ENCODE assay signal across 20 cellular contexts in the genomic region with DNA sequence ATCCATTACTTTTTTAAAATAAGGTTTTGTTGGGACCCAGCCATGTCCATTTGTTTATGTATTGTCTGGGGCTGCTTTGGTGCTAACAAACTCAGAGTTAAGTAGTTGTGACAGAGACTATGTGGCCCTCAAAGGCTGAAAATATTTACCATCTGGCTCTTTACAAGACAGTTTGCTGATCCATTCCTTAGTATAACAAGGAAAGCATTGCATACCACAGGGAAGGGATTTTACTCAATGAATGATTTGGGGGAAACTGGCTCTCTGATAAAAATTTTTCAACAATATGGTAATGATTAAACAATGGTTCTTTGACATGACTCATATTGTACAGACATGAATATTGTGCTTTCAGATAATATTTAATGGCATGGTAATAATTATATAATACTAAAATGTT.
"Had no signal": no experiment of that assay in that cellular context is flagged by ENCODE, and none has a peak within 500 bp of the region (broad histone marks: within the 10 kb centered on the region; RNA-seq: fewer than 3 reads in every experiment).

No MANE protein-coding gene starts in this region.

- H3K9me3 Mint-ChIP-seq: T-helper 2 cell treated with Interferon-gamma antibody and Interleukin-4, amounts not matched to agents 5 μg/mL and 100 μg/mL, for 36 hours had no signal

- H3K4me3 ChIP-seq: body of pancreas, heart right ventricle, left lung, ovary, upper lobe of right lung had no signal

- H3K27me3 Mint-ChIP-seq: central memory CD8-positive, alpha-beta T cell had no signal

- H3K27ac ChIP-seq: body of pancreas, epithelial cell of prostate, heart right ventricle, left lung, ovary, upper lobe of right lung had no signal

- H3K4me1 Mint-ChIP-seq: activated T-helper 17 cell treated with anti-CD3 and anti-CD28 coated beads, Interleukin-2, amount 50 U/mL, for 72 hours; central memory CD8-positive, alpha-beta T cell; nephron had no signal

- H3K4me3 Mint-ChIP-seq: activated T-helper 17 cell treated with anti-CD3 and anti-CD28 coated beads, Interleukin-2, amount 50 U/mL, for 72 hours; central memory CD8-positive, alpha-beta T cell; nephron; T-helper 2 cell treated with Interferon-gamma antibody and Interleukin-4, amounts not matched to agents 5 μg/mL and 100 μg/mL, for 36 hours had no signal

- H3K27ac Mint-ChIP-seq: activated T-helper 17 cell treated with anti-CD3 and anti-CD28 coated beads, Interleukin-2, amount 50 U/mL, for 72 hours; nephron; T-helper 2 cell treated with Interferon-gamma antibody and Interleukin-4, amounts not matched to agents 5 μg/mL and 100 μg/mL, for 36 hours had no signal

- DNase-seq: activated CD4-positive, alpha-beta T cell treated with anti-CD3 and anti-CD28 coated beads, Interleukin-2, amount 50 U/mL, for 1 hour; activated naive CD4-positive, alpha-beta T cell treated with anti-CD3 and anti-CD28 coated beads, Interleukin-2, amount 50 U/mL, for 16 hours; activated T-cell treated with anti-CD3 and anti-CD28 coated beads for 4 hours; amniotic stem cell; body of pancreas; cortex of kidney; effector memory CD4-positive, alpha-beta T cell; heart right ventricle; islet precursor cell; left lung; mesenchymal stem cell; ovary; stimulated activated CD4-positive, alpha-beta T cell treated with anti-CD3 and anti-CD28 coated beads, Interleukin-2, amount 100 ng/mL, for 48 hours; stimulated activated naive CD8-positive, alpha-beta T cell treated with anti-CD3 and anti-CD28 coated beads, Interleukin-15, Interleukin-2, amounts not matched to agents 100 U/mL and 50 U/mL, for 24 hours; upper lobe of right lung had no signal

- H3K27me3 ChIP-seq: body of pancreas, heart right ventricle, left lung, ovary, upper lobe of right lung had no signal

- H3K4me1 ChIP-seq: body of pancreas, left lung, upper lobe of right lung had no signal

- H3K36me3 ChIP-seq: heart right ventricle, left lung, ovary, upper lobe of right lung had no signal

- ATAC-seq: activated T-helper 17 cell treated with anti-CD3 and anti-CD28 coated beads, Interleukin-2, amount 50 U/mL, for 72 hours; body of pancreas; heart right ventricle; left lung; stimulated activated naive CD8-positive, alpha-beta T cell treated with anti-CD3 and anti-CD28 coated beads, Interleukin-15, Interleukin-2, amounts not matched to agents 100 U/mL and 50 U/mL, for 24 hours; upper lobe of right lung had no signal

- H3K9me3 ChIP-seq: body of pancreas, ovary, upper lobe of right lung had no signal
